Comparison of ENCODE assay signal across 16 cellular contexts in the genomic region with DNA sequence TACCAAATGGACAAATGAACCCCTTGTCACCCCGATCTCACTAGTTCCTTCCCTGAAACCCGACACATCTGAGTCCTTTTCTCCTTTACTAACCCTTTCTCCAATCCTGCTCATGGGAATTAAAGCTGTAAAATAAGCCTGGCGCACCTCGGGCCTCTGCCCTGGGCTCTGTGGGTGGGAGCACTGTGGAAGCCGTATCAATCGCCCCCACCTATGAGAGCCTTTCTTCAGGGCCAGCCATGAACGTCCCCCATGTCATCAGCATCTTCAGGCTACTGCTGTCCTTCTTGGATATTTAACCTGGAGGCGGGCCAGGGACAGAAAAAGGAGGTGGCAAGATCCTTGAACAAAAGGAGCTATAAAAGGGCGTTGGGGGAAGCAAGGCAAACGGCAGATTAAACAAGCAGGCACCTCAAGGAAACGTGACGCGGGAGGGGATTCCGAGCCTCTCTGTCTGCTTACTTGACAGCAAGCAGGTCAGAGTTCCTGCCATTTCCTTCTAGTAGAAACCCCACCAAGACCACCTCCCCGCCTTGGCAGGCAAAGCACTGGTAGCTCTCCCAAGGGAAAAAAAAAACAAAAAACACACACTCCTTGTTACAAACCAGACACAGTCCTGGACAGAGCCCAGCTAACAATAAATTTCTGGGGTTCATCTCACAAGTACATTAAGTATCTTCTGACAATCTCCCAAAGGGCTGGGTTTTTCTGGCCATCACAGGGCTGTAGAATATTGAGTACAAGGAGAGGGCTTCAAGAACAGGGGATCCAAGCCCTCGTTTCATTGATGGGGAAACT.
DNase-seq lines count a peak whose midpoint lies in the region; ATAC-seq and TF ChIP-seq lines count a peak whose summit lies in the region.
"Had no signal": no experiment of that assay in that cellular context is flagged by ENCODE, and none has a peak within 500 bp of the region (broad histone marks: within the 10 kb centered on the region; RNA-seq: fewer than 3 reads in every experiment).

No MANE protein-coding gene starts in this region.

- DNase-seq in heart right ventricle (peak in 1 of 2 donors; percentile 18), Right ventricle myocardium inferior (ENCODE audit: missing footprints) (no peak), foreskin fibroblast (peak; percentile 20 to 57), ureter (ENCODE audit: low spot score) (peak; percentile 46), GDM1 (lab: John Stamatoyannopoulos, UW) (no peak), NCI-H1105 (lab: John Stamatoyannopoulos, UW) (no peak)
- DNase-seq: activated naive CD4-positive, alpha-beta T cell treated with anti-CD3 and anti-CD28 coated beads, Interleukin-2, amount 10 ng/mL, durations not matched to agents 7 days and 5 days; brain microvascular endothelial cell; DMS 273 treated with DMSO at 0.1 percent for 48 hours; naive thymus-derived CD4-positive, alpha-beta T cell; stimulated activated CD4-positive, alpha-beta T cell treated with anti-CD3 and anti-CD28 coated beads, Interleukin-15, amount 100 ng/mL, for 24 hours; stimulated activated naive CD4-positive, alpha-beta T cell treated with Interleukin-2 at 50 U/mL for 16 hours had no signal

- no peaks in the 10 kb centered on the region for H3K9me3 Mint-ChIP-seq in nephron
- H3K9me3 Mint-ChIP-seq: activated naive CD4-positive, alpha-beta T cell treated with anti-CD3 and anti-CD28 coated beads, Interleukin-2, amount 10 ng/mL, durations not matched to agents 7 days and 5 days had no signal

- H3K4me3 ChIP-seq in heart right ventricle (peak overlapping the region in 2 of 10 donors; percentile 3 to 31), foreskin fibroblast (ENCODE audit: low read depth in 1 of 2, low read length in 2 of 2) (no peak overlapping the region)
- H3K4me3 ChIP-seq: BLaER1 treated with 17β-estradiol and CSF1 and Interleukin-3, amounts not matched to agents 10 nM and 100 nM had no signal

- 20 to 26% methylated on average over 16 of the region's 16 CpGs for whole genome bisulfite sequencing in heart right ventricle, 2 donors

- H3K27me3 ChIP-seq in heart right ventricle: no peaks in the 10 kb centered on the region
- H3K27me3 ChIP-seq: BLaER1 treated with 17β-estradiol and CSF1 and Interleukin-3, amounts not matched to agents 10 nM and 100 nM; brain microvascular endothelial cell had no signal

- peaks cover 8% of the 10 kb centered on the region for H3K36me3 Mint-ChIP-seq in nephron (ENCODE audit: low read depth)

- intact Hi-C loops in heart right ventricle (cut with DNase I): loop anchor here in 3 of 10 donors (5.0 kb wide), 1 partner anchor 61 kb away; a partner anchor contains a TSS
- intact Hi-C loops in Right ventricle myocardium inferior (cut with DNase I): no loop called here

- peak overlapping the region; percentile 13 to 68 (median 37) for H3K27ac Mint-ChIP-seq in nephron
- H3K27ac Mint-ChIP-seq: activated naive CD4-positive, alpha-beta T cell treated with anti-CD3 and anti-CD28 coated beads, Interleukin-2, amount 10 ng/mL, durations not matched to agents 7 days and 5 days had no signal

- peak in 4 of 8 donors; percentile 6 to 40 (median 22) for ATAC-seq in heart right ventricle
- no peak for ATAC-seq in Right ventricle myocardium inferior
- no peak for ATAC-seq in HG03039 (IDR thresholded peaks at IDR 0.05; ENCODE audit: unreplicated experiment)
- ATAC-seq: naive thymus-derived CD4-positive, alpha-beta T cell had no signal

- H3K4me1 Mint-ChIP-seq in nephron: peaks cover 21% of the 10 kb centered on the region
- H3K4me1 Mint-ChIP-seq: activated naive CD4-positive, alpha-beta T cell treated with anti-CD3 and anti-CD28 coated beads, Interleukin-2, amount 10 ng/mL, durations not matched to agents 7 days and 5 days; naive thymus-derived CD4-positive, alpha-beta T cell had no signal

- H3K4me1 ChIP-seq in heart right ventricle: peaks cover 0 to 39% (median 13%) of the 10 kb centered on the region in 9 donors
- H3K4me1 ChIP-seq: BLaER1 treated with 17β-estradiol and CSF1 and Interleukin-3, amounts not matched to agents 10 nM and 100 nM had no signal

- no peaks in the 10 kb centered on the region for H3K9me3 ChIP-seq in heart right ventricle
- H3K9me3 ChIP-seq: BLaER1 treated with 17β-estradiol and CSF1 and Interleukin-3, amounts not matched to agents 10 nM and 100 nM had no signal

- H3K27me3 Mint-ChIP-seq in nephron (ENCODE audit: low read depth): peaks cover 22% of the 10 kb centered on the region

- peak overlapping the region; percentile 35 to 82 (median 68) for H3K27ac ChIP-seq in heart right ventricle
- H3K27ac ChIP-seq: BLaER1 treated with 17β-estradiol and CSF1 and Interleukin-3, amounts not matched to agents 10 nM and 100 nM; brain microvascular endothelial cell; KMS-11 had no signal

- no peak for TF ChIP-seq CTCF in heart right ventricle (IDR thresholded peaks at IDR 0.05)
- TF ChIP-seq CTCF in foreskin fibroblast (IDR thresholded peaks at IDR 0.05; ENCODE audit: low read depth, low read length): no peak
- TF ChIP-seq CTCF in nephron (IDR thresholded peaks at IDR 0.05; ENCODE audit: unreplicated experiment in 3 of 3): no peak

- no peaks in the 10 kb centered on the region for H3K36me3 ChIP-seq in heart right ventricle
- H3K36me3 ChIP-seq: BLaER1 treated with 17β-estradiol and CSF1 and Interleukin-3, amounts not matched to agents 10 nM and 100 nM; brain microvascular endothelial cell had no signal

- H3K4me3 Mint-ChIP-seq in nephron: peak overlapping the region; percentile 1 to 11 (median 10)
- H3K4me3 Mint-ChIP-seq: activated naive CD4-positive, alpha-beta T cell treated with anti-CD3 and anti-CD28 coated beads, Interleukin-2, amount 10 ng/mL, durations not matched to agents 7 days and 5 days; naive thymus-derived CD4-positive, alpha-beta T cell had no signal

Comparison
In these comparisons a context has a peak if more than half of its experiments do, and no peak if none do; other contexts are left out.
1. DNase-seq: peak in foreskin fibroblast (2 of 2) and ureter (single experiment); none in Right ventricle myocardium inferior (single experiment), GDM1 (single experiment) and NCI-H1105 (single experiment).